In the genomic region with DNA sequence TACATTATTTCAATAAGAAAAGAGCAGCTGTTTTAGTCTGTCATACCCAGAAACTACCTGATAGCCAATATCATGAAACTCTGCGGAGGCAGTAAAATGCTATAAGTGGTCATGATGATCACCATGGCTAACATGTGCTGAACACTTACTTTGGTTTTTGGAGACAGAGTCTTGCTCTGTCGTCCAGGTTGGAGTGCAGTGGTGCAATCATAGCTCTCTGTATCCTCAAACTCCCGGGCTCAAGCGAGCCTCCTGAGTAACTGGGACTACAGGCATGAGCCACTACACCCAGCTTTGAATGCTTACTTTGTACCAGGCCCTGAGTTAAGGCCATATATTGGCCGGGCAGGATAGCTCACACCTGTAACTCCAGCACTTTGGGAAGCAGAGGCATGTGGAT, we compare ENCODE assay signal across 1 cellular context.
TF ChIP-seq lines count a peak whose summit lies in the region.

No MANE protein-coding gene starts in this region.

TF ChIP-seq in HepG2, 621 proteins besides CTCF, POLR2A, EP300 and RAD21 (continued from another document):
- TF ChIP-seq ZBTB42 (CRISPR knock-in tag; IDR thresholded peaks at IDR 0.05) (peak; percentile 15; the same call in 1 of the 2 replicates), SOX5 (CRISPR knock-in tag; IDR thresholded peaks at IDR 0.05; ENCODE audit: borderline replicate concordance) (0 out of 2 replicates have a peak, but pooled peaks have one; percentile 9), ZNF670 (CRISPR knock-in tag; IDR thresholded peaks at IDR 0.05; ENCODE audit: borderline replicate concordance) (0 out of 2 replicates have a peak, but pooled peaks have one; percentile 67)
- TF ChIP-seq, protein P1, sequence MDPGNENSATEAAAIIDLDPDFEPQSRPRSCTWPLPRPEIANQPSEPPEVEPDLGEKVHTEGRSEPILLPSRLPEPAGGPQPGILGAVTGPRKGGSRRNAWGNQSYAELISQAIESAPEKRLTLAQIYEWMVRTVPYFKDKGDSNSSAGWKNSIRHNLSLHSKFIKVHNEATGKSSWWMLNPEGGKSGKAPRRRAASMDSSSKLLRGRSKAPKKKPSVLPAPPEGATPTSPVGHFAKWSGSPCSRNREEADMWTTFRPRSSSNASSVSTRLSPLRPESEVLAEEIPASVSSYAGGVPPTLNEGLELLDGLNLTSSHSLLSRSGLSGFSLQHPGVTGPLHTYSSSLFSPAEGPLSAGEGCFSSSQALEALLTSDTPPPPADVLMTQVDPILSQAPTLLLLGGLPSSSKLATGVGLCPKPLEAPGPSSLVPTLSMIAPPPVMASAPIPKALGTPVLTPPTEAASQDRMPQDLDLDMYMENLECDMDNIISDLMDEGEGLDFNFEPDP (CRISPR knock-in tag; conservative IDR thresholded peaks at IDR 0.05) = 0 out of 2 replicates have a peak, but pooled peaks have one; percentile 62
